ENCODE assay signal across 8 cellular contexts in the genomic region with DNA sequence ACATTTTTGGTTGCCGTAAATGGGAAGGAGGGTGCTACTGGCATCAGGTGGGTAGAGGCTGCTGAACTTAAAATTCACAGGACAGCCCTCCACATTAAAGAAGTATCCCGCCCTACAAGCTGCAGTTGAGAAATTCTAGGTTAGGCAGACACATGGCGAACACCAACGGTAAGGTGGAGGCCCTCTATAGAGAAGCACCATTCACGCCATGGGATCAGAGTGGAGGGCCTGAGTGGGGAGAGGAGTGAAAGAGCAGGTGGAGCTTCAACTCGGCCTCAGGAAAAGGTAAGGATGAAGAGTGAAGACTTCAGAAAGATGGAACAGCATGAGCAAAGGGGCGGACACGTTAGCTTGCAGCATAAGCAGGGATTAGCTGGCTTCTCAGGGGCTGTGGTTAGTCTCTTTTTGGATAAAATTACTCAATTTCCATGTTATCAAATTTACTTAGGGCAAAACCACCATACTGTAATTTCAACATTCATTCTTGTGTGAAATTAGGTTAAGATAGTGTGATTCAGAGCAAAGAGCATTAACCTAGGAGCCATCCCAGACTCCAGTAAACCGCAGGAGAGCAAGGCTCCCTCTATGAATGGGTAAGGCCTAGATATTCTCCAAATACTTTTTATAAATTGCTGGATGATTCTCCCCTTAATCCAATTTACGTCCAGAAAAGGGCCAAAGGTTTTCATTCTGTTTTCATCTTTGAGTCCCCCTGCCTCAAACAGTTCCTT. TPM values are rescaled to one million over a fixed set of nuclear protein-coding genes. Genes with fewer than 3 reads are reported as not detected.
A peak's percentile ranks its signal among the peaks of the same experiment; 100 is the strongest.
DNase-seq lines count a peak whose midpoint lies in the region; ATAC-seq and TF ChIP-seq lines count a peak whose summit lies in the region.

No MANE protein-coding gene starts in this region.

- no peak for TF ChIP-seq RAD21 in SK-N-SH (IDR thresholded peaks at IDR 0.05; ENCODE audit: low read length)

- TF ChIP-seq EP300 in SK-N-SH (IDR thresholded peaks at IDR 0.05; ENCODE audit: borderline replicate concordance in 1 of 2, low read depth in 1 of 2, low read length in 1 of 2), result no peak

- peak overlapping the region in 1 of 2 experiments; percentile 84; a peak in 3 of 4 replicates for H3K27ac ChIP-seq in SK-N-SH (ENCODE audit: low read depth in 2 of 2, low read length in 1 of 2)

- H3K36me3 ChIP-seq in HAP-1 (replicated peaks), result peaks cover 5% of the 10 kb centered on the region; the same call in 1 of the 2 replicates
- peaks cover 0 to 28% of the 10 kb centered on the region in 2 experiments for H3K36me3 ChIP-seq in SK-N-SH (replicated peaks in 1 of 2; ENCODE audit: control insufficient read depth in 1 of 2, insufficient read depth in 2 of 2, low read length in 1 of 2)
- peaks cover 8% of the 10 kb centered on the region for H3K36me3 ChIP-seq in skeletal muscle satellite cell (ENCODE audit: insufficient read depth, low read length)

- in situ Hi-C loops in HAP-1 (cut with MboI; ENCODE audit: low sequenced_read_pairs), result no loop called here

- H4K20me1 ChIP-seq in SK-N-SH (ENCODE audit: insufficient read depth), result no peaks in the 10 kb centered on the region

- H3K9me2 ChIP-seq in SK-N-SH, result no peaks in the 10 kb centered on the region

- peaks cover 3% of the 10 kb centered on the region; the same call in 1 of the 2 replicates for H3K4me1 ChIP-seq in HAP-1
- peaks cover 0 to 9% of the 10 kb centered on the region in 2 experiments; a peak in 2 of 4 replicates for H3K4me1 ChIP-seq in SK-N-SH (ENCODE audit: control insufficient read depth in 1 of 2, insufficient read depth in 2 of 2, low read depth in 1 of 2, low read length in 1 of 2)
- H3K4me1 ChIP-seq in skeletal muscle satellite cell (ENCODE audit: control insufficient read depth, insufficient read depth, low read length), result peaks cover 9% of the 10 kb centered on the region

- H2AFZ ChIP-seq in SK-N-SH (ENCODE audit: low read depth), result no peak overlapping the region; the same call in 1 of the 2 replicates

- ATAC-seq in HG03280 (IDR thresholded peaks at IDR 0.05; ENCODE audit: unreplicated experiment), result no peak

- POLR2A ChIA-PET in SK-N-SH (lab: Yijun Ruan, JAX), result no interaction called here

- DNase-seq in HAP-1 (ENCODE audit: low spot score in 2 of 2), result no peak
- DNase-seq in SK-N-SH, result no peak
- peak; percentile 33 for DNase-seq in fibroblast of mammary gland (ENCODE audit: low read depth)
- no peak for DNase-seq in NCI-H526 treated with DMSO at 0.1 percent for 48 hours (lab: John Stamatoyannopoulos, UW)
- DNase-seq in NCI-H187 treated with DMSO at 0.1 percent for 48 hours (lab: John Stamatoyannopoulos, UW), result no peak
- DNase-seq in NCI-H2107 treated with DMSO at 0.1 percent for 48 hours (lab: John Stamatoyannopoulos, UW; ENCODE audit: unreplicated experiment), result no peak

- H3K4me2 ChIP-seq in SK-N-SH (peak overlapping the region; percentile 82), skeletal muscle satellite cell (ENCODE audit: low read length) (peak overlapping the region; percentile 82)

- peak overlapping the region; percentile 73; the same call in 1 of the 2 replicates for H3K9ac ChIP-seq in SK-N-SH
- peak overlapping the region; percentile 87 for H3K9ac ChIP-seq in skeletal muscle satellite cell (ENCODE audit: low read depth, low read length)

- WGBS in SK-N-SH (ENCODE audit: low lambda C conversion rate), result 90% methylated on average over 10 of the region's 10 CpGs

- TF ChIP-seq CTCF in SK-N-SH (IDR thresholded peaks at IDR 0.05) (no peak), fibroblast of mammary gland (conservative IDR thresholded peaks at IDR 0.05; ENCODE audit: control insufficient read depth, insufficient read depth, low read depth, low read length) (no peak)

- H3K27me3 ChIP-seq in HAP-1 (ENCODE audit: low read depth) (no peaks in the 10 kb centered on the region), SK-N-SH (ENCODE audit: insufficient read depth) (no peaks in the 10 kb centered on the region), skeletal muscle satellite cell (ENCODE audit: control insufficient read depth, insufficient read depth, low read length) (no peaks in the 10 kb centered on the region)

- CTCF ChIA-PET in SK-N-SH (lab: Yijun Ruan, JAX), result interaction anchor here (0.9 to 2.9 kb wide), 2 partner anchors 56 to 290 kb away, joined by 3 to 9 read pairs; no protein-coding TSS in a partner anchor

- H3K4me3 ChIP-seq in HAP-1 (peak overlapping the region; percentile 55), SK-N-SH (ENCODE audit: low read depth in 2 of 2, low read length in 1 of 2) (peak overlapping the region; percentile 55 to 63), fibroblast of mammary gland (ENCODE audit: control insufficient read depth, low read depth, low read length) (peak overlapping the region; percentile 64), skeletal muscle satellite cell (ENCODE audit: low read length) (peak overlapping the region; percentile 69)

- no peaks in the 10 kb centered on the region for H3F3A ChIP-seq in SK-N-SH (replicated peaks; ENCODE audit: insufficient read depth)

- H3K79me2 ChIP-seq in SK-N-SH (ENCODE audit: insufficient read depth), result no peaks in the 10 kb centered on the region; the same call in 1 of the 2 replicates

- peaks cover 5% of the 10 kb centered on the region; the same call in 1 of the 2 replicates for H3K9me3 ChIP-seq in HAP-1
- peaks cover 9% of the 10 kb centered on the region; the same call in 1 of the 2 replicates for H3K9me3 ChIP-seq in SK-N-SH
- H3K9me3 ChIP-seq in skeletal muscle satellite cell (replicated peaks; ENCODE audit: low read length), result peaks cover 3% of the 10 kb centered on the region

TF ChIP-seq in SK-N-SH, 30 proteins besides CTCF, POLR2A, EP300 and RAD21 (continues in another document):
- TF ChIP-seq FOSL2 (IDR thresholded peaks at IDR 0.05; ENCODE audit: borderline replicate concordance, low read depth), result no peak
- TF ChIP-seq PBX3 (IDR thresholded peaks at IDR 0.05), result no peak
- no peak for TF ChIP-seq RCOR1 (IDR thresholded peaks at IDR 0.05; ENCODE audit: low read length)
- TF ChIP-seq, protein P1, sequence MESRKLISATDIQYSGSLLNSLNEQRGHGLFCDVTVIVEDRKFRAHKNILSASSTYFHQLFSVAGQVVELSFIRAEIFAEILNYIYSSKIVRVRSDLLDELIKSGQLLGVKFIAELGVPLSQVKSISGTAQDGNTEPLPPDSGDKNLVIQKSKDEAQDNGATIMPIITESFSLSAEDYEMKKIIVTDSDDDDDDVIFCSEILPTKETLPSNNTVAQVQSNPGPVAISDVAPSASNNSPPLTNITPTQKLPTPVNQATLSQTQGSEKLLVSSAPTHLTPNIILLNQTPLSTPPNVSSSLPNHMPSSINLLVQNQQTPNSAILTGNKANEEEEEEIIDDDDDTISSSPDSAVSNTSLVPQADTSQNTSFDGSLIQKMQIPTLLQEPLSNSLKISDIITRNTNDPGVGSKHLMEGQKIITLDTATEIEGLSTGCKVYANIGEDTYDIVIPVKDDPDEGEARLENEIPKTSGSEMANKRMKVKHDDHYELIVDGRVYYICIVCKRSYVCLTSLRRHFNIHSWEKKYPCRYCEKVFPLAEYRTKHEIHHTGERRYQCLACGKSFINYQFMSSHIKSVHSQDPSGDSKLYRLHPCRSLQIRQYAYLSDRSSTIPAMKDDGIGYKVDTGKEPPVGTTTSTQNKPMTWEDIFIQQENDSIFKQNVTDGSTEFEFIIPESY (IDR thresholded peaks at IDR 0.05; ENCODE audit: borderline replicate concordance, low read depth), result no peak
- TF ChIP-seq CHD2 (IDR thresholded peaks at IDR 0.05; ENCODE audit: low read length, partially characterized antibody), result no peak
- TF ChIP-seq, protein P2, sequence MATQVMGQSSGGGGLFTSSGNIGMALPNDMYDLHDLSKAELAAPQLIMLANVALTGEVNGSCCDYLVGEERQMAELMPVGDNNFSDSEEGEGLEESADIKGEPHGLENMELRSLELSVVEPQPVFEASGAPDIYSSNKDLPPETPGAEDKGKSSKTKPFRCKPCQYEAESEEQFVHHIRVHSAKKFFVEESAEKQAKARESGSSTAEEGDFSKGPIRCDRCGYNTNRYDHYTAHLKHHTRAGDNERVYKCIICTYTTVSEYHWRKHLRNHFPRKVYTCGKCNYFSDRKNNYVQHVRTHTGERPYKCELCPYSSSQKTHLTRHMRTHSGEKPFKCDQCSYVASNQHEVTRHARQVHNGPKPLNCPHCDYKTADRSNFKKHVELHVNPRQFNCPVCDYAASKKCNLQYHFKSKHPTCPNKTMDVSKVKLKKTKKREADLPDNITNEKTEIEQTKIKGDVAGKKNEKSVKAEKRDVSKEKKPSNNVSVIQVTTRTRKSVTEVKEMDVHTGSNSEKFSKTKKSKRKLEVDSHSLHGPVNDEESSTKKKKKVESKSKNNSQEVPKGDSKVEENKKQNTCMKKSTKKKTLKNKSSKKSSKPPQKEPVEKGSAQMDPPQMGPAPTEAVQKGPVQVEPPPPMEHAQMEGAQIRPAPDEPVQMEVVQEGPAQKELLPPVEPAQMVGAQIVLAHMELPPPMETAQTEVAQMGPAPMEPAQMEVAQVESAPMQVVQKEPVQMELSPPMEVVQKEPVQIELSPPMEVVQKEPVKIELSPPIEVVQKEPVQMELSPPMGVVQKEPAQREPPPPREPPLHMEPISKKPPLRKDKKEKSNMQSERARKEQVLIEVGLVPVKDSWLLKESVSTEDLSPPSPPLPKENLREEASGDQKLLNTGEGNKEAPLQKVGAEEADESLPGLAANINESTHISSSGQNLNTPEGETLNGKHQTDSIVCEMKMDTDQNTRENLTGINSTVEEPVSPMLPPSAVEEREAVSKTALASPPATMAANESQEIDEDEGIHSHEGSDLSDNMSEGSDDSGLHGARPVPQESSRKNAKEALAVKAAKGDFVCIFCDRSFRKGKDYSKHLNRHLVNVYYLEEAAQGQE (IDR thresholded peaks at IDR 0.05; ENCODE audit: low read depth, low read length), result no peak
- TF ChIP-seq TEAD4 (IDR thresholded peaks at IDR 0.05; ENCODE audit: borderline replicate concordance, insufficient read depth), result no peak
- no peak for TF ChIP-seq SIN3A (IDR thresholded peaks at IDR 0.05; ENCODE audit: borderline replicate concordance, low read depth, low read length)

RNA-seq across cellular contexts. Expression of gene EEF1AKMT1, which starts 1.2 kb away (rescaled TPM):
- 4.2 and 5.3 TPM in 2 replicates for polyA plus RNA-seq in SK-N-SH (2012; rRNA removed)
- polyA plus RNA-seq in SK-N-SH (2012; cell fraction: cytosol; rRNA removed), result 6.5 and 7.7 TPM in 2 replicates
- polyA plus RNA-seq in SK-N-SH (2012; cell fraction: nucleus; rRNA removed), result 1.9 and 2.8 TPM in 2 replicates
- 9.8 and 12.9 TPM in 2 replicates for total RNA-seq in skeletal muscle satellite cell (2012; rRNA removed)
